ENCODE assay signal across 8 cellular contexts in genomic region chr16:21159281-21159951, GRCh38. TPM values are rescaled to one million over a fixed set of nuclear protein-coding genes. Genes with fewer than 3 reads are reported as not detected.
A peak's percentile ranks its signal among the peaks of the same experiment; 100 is the strongest.
DNase-seq lines count a peak whose midpoint lies in the region; ATAC-seq and TF ChIP-seq lines count a peak whose summit lies in the region.

No MANE protein-coding gene starts in this region.

- 1 to 3% methylated on average over 8 to 15 of the region's 27 CpGs for WGBS in esophagus squamous epithelium, 2 donors

- no peaks in the 10 kb centered on the region for H3K9me3 Mint-ChIP-seq in activated CD4-positive, alpha-beta memory T cell treated with anti-CD3 and anti-CD28 coated beads for 36 hours
- H3K9me3 Mint-ChIP-seq in natural killer cell = no peaks in the 10 kb centered on the region

- H3K36me3 ChIP-seq in HAP-1 (replicated peaks) = peaks cover 23% of the 10 kb centered on the region
- peaks cover 0 to 36% (median 5%) of the 10 kb centered on the region in 3 donors for H3K36me3 ChIP-seq in esophagus squamous epithelium

- H3K4me1 ChIP-seq in HAP-1 (peaks cover 12% of the 10 kb centered on the region), esophagus squamous epithelium (peaks cover 12 to 72% (median 45%) of the 10 kb centered on the region in 3 donors)

- peaks cover 24% of the 10 kb centered on the region for H3K4me1 Mint-ChIP-seq in activated CD4-positive, alpha-beta memory T cell treated with anti-CD3 and anti-CD28 coated beads for 36 hours (ENCODE audit: low read depth)
- H3K4me1 Mint-ChIP-seq in natural killer cell = peaks cover 11 to 17% of the 10 kb centered on the region in 2 donors

- H3K9me3 ChIP-seq in HAP-1 (no peaks in the 10 kb centered on the region), esophagus squamous epithelium (no peaks in the 10 kb centered on the region)

- peaks cover 13% of the 10 kb centered on the region for H3K36me3 Mint-ChIP-seq in activated CD4-positive, alpha-beta memory T cell treated with anti-CD3 and anti-CD28 coated beads for 36 hours
- no peaks in the 10 kb centered on the region for H3K36me3 Mint-ChIP-seq in natural killer cell

- H3K27me3 Mint-ChIP-seq in activated CD4-positive, alpha-beta memory T cell treated with anti-CD3 and anti-CD28 coated beads for 36 hours = no peaks in the 10 kb centered on the region
- H3K27me3 Mint-ChIP-seq in natural killer cell (ENCODE audit: low read depth in 2 of 2) = no peaks in the 10 kb centered on the region

- TF ChIP-seq POLR2A in esophagus squamous epithelium (IDR thresholded peaks at IDR 0.05) = peak in 2 of 4 donors; percentile 28 to 36

- TF ChIP-seq CTCF in esophagus squamous epithelium (IDR thresholded peaks at IDR 0.05) (no peak), natural killer cell (IDR thresholded peaks at IDR 0.05) (no peak)

- peak; percentile 41 for DNase-seq in ACHN
- DNase-seq in HAP-1 (ENCODE audit: low spot score in 2 of 2) = peak; percentile 18 to 67
- DNase-seq in activated CD4-positive, alpha-beta memory T cell treated with anti-CD3 and anti-CD28 coated beads for 36 hours = peak; percentile 31
- no peak for DNase-seq in esophagus squamous epithelium (lab: John Stamatoyannopoulos, UW)
- peak; percentile 17 for DNase-seq in natural killer cell
- no peak for DNase-seq in medulla oblongata (ENCODE audit: extremely low spot score)

- in situ Hi-C loops in ACHN (cut with HindIII; ENCODE audit: low pct_ligation_motif_present, low pct_unique_long_range_greater_than_20kb, low sequenced_read_pairs) = no loop called here
- in situ Hi-C loops in HAP-1 (cut with MboI; ENCODE audit: low sequenced_read_pairs) = loop anchor here (10.0 kb wide), 2 partner anchors 365 to 1515 kb away; no protein-coding TSS in a partner anchor

- H3K27ac ChIP-seq in esophagus squamous epithelium = peak overlapping the region; percentile 90 to 95 (median 94)

- H3K4me3 ChIP-seq in HAP-1 (peak overlapping the region; percentile 84), esophagus squamous epithelium (peak overlapping the region; percentile 64 to 94 (median 82))

- H3K27ac Mint-ChIP-seq in activated CD4-positive, alpha-beta memory T cell treated with anti-CD3 and anti-CD28 coated beads for 36 hours = no peak overlapping the region
- peak overlapping the region in 1 of 2 donors; percentile 77 for H3K27ac Mint-ChIP-seq in natural killer cell

- CTCF ChIA-PET in activated CD4-positive, alpha-beta memory T cell treated with anti-CD3 and anti-CD28 coated beads for 36 hours (lab: Charles Lee) = interaction anchor here (0.7 to 4.2 kb wide), 3 partner anchors 29 to 221 kb away, joined by 3 to 28 read pairs (median 9); no protein-coding TSS in a partner anchor

- intact Hi-C loops in activated CD4-positive, alpha-beta memory T cell treated with anti-CD3 and anti-CD28 coated beads for 36 hours (cut with micrococcal nuclease) = loop anchor here (1.0 to 10.0 kb wide), 2 partner anchors 141 to 1165 kb away; no protein-coding TSS in a partner anchor
- intact Hi-C loops in esophagus squamous epithelium (cut with DNase I) = loop anchor here (2.0 kb wide), 1 partner anchor 141 kb away; no protein-coding TSS in a partner anchor
- intact Hi-C loops in natural killer cell (cut with micrococcal nuclease) = no loop called here

- H3K4me3 Mint-ChIP-seq in activated CD4-positive, alpha-beta memory T cell treated with anti-CD3 and anti-CD28 coated beads for 36 hours = peak overlapping the region; percentile 77
- peak overlapping the region; percentile 93 for H3K4me3 Mint-ChIP-seq in natural killer cell

- no peaks in the 10 kb centered on the region for H3K27me3 ChIP-seq in HAP-1 (ENCODE audit: low read depth)
- H3K27me3 ChIP-seq in esophagus squamous epithelium = no peaks in the 10 kb centered on the region

- POLR2A ChIA-PET in activated CD4-positive, alpha-beta memory T cell treated with anti-CD3 and anti-CD28 coated beads for 36 hours (lab: Charles Lee) = no interaction called here

- no peak for ATAC-seq in natural killer cell
- ATAC-seq in HG03045 (IDR thresholded peaks at IDR 0.05; ENCODE audit: unreplicated experiment) = no peak
- no peak for ATAC-seq in HG02970 (IDR thresholded peaks at IDR 0.05; ENCODE audit: low FRiP score, unreplicated experiment)

RNA-seq across cellular contexts. Expression of gene LDAF1, which starts 0.9 kb away (rescaled TPM):
- 10 to 100 TPM; 13.9 to 15.1 TPM for total RNA-seq in activated CD4-positive, alpha-beta memory T cell treated with anti-CD3 and anti-CD28 coated beads for 36 hours
- total RNA-seq in esophagus squamous epithelium (100 to 1,000 TPM in 3 of 4 donors, 10 to 100 TPM in 1; 46.3 to 137 (median 111) TPM), natural killer cell (10 to 100 TPM in 1 of 3 donors, 1 to 10 TPM in 2; 4.6 to 12.9 (median 5.9) TPM)

RNA-seq across cellular contexts. Expression of gene DNAH3, which starts 8.8 kb away (rescaled TPM):
- not detected for total RNA-seq in activated CD4-positive, alpha-beta memory T cell treated with anti-CD3 and anti-CD28 coated beads for 36 hours
- total RNA-seq in esophagus squamous epithelium (under 1 TPM in 2 of 4 donors, not detected in 2; 0.57 TPM), natural killer cell (not detected)

RNA-seq across cellular contexts. Expression of gene ZP2, which starts 52.0 kb away (rescaled TPM):
- not detected for total RNA-seq in activated CD4-positive, alpha-beta memory T cell treated with anti-CD3 and anti-CD28 coated beads for 36 hours
- not detected for total RNA-seq in esophagus squamous epithelium
- not detected for total RNA-seq in natural killer cell

Comparison
In these comparisons a context has a peak if more than half of its experiments do, and no peak if none do; other contexts are left out.
1. DNase-seq: peak in ACHN (single experiment), HAP-1 (2 of 2), activated CD4-positive, alpha-beta memory T cell treated with anti-CD3 and anti-CD28 coated beads for 36 hours (single experiment) and natural killer cell (single experiment); none in esophagus squamous epithelium (single experiment) and medulla oblongata (single experiment).